8 cellular contexts compared by ENCODE assay signal in genomic region chr3:196711838-196712513, GRCh38. TPM values are rescaled to one million over a fixed set of nuclear protein-coding genes. Genes with fewer than 3 reads are reported as not detected.
DNase-seq lines count a peak whose midpoint lies in the region; TF ChIP-seq lines count a peak whose summit lies in the region.

Gene CEP19, minus strand, starts transcription at chr3:196712250. Its CDS starts 3,593 bp downstream, at chr3:196708657.
Gene PIGX, plus strand, starts transcription at chr3:196712377.

- H4K20me1 ChIP-seq in neural progenitor cell (ENCODE audit: low read depth) = no peaks in the 10 kb centered on the region

- CTCF ChIA-PET in RWPE1 (lab: Yijun Ruan, JAX) = interaction anchor here (0.7 kb wide), 1 partner anchor 96 kb away, joined by 6 read pairs; no protein-coding TSS in a partner anchor

- H2AFZ ChIP-seq in neural progenitor cell (replicated peaks) = peak within 1 kb of the TSS; percentile 94

- H3K79me2 ChIP-seq in neural progenitor cell (ENCODE audit: low read depth) = peaks cover 8% of the 10 kb centered on the region

- no peaks in the 10 kb centered on the region for H3K9me3 Mint-ChIP-seq in neural progenitor cell

- H3K9me3 ChIP-seq in neural progenitor cell (ENCODE audit: low read depth) (no peaks in the 10 kb centered on the region), stomach smooth muscle (ENCODE audit: control insufficient read depth in 2 of 2, low read length in 2 of 2) (no peaks in the 10 kb centered on the region)

- POLR2A ChIA-PET in RWPE1 (lab: Yijun Ruan, JAX; ENCODE audit: low non-redundant PET) = interaction anchor here (0.6 to 1.5 kb wide), 2 partner anchors 28 to 183 kb away, joined by 5 to 9 read pairs; partner anchors contain the start of gene PAK2

- H3K4me3 Mint-ChIP-seq in neural progenitor cell = peak within 1 kb of the TSS; percentile 98

- peak within 1 kb of the TSS; percentile 90 for H3K27ac ChIP-seq in RWPE1
- H3K27ac ChIP-seq in neural progenitor cell = no peak within 1 kb of the TSS
- peak within 1 kb of the TSS; percentile 80 for H3K27ac ChIP-seq in stomach smooth muscle (ENCODE audit: low read length)

- peak within 1 kb of the TSS; percentile 40 for H3K9ac ChIP-seq in neural progenitor cell
- H3K9ac ChIP-seq in stomach smooth muscle (ENCODE audit: low read length in 2 of 2) = peak within 1 kb of the TSS; percentile 84 to 85

- H3K36me3 ChIP-seq in neural progenitor cell (no peaks in the 10 kb centered on the region), stomach smooth muscle (ENCODE audit: control insufficient read depth in 2 of 2, insufficient read depth in 2 of 2, low read length in 2 of 2) (no peaks in the 10 kb centered on the region)

- peak within 1 kb of the TSS; percentile 34 for H3K27ac Mint-ChIP-seq in neural progenitor cell

- peaks cover 6% of the 10 kb centered on the region for H3K27me3 Mint-ChIP-seq in neural progenitor cell (ENCODE audit: insufficient read depth, low read depth)

- H3K4me3 ChIP-seq in fibroblast of villous mesenchyme (ENCODE audit: low read depth, low read length) (peak within 1 kb of the TSS; percentile 95), neural progenitor cell (peak within 1 kb of the TSS; percentile 75), stomach smooth muscle (ENCODE audit: low read length in 2 of 2) (peak within 1 kb of the TSS; percentile 91 to 93)

- TF ChIP-seq CTCF in RWPE1 (conservative IDR thresholded peaks at IDR 0.05; ENCODE audit: low read depth) (no peak), fibroblast of villous mesenchyme (IDR thresholded peaks at IDR 0.05; ENCODE audit: insufficient read depth, low read depth, low read length) (no peak), neural progenitor cell (IDR thresholded peaks at IDR 0.05) (no peak)

- peak; percentile 76 for DNase-seq in ELF-1 (ENCODE audit: low read depth, low spot score)
- peak; percentile 63 for DNase-seq in H4 (ENCODE audit: low spot score)
- peak; percentile 88 for DNase-seq in LoVo (ENCODE audit: low spot score)
- peak; percentile 91 for DNase-seq in RWPE1 (ENCODE audit: low spot score)
- peak; percentile 95 for DNase-seq in activated effector memory CD4-positive, alpha-beta T cell treated with anti-CD3 and anti-CD28 coated beads, Interleukin-2, amount 50 U/mL, for 16 hours
- DNase-seq in fibroblast of villous mesenchyme (ENCODE audit: low read depth) = peak; percentile 91
- DNase-seq in neural progenitor cell (ENCODE audit: low spot score) = peak; percentile 89

- H3K4me1 ChIP-seq in neural progenitor cell = peaks cover 2% of the 10 kb centered on the region
- H3K4me1 ChIP-seq in stomach smooth muscle (ENCODE audit: control insufficient read depth, insufficient read depth, low read length) = peaks cover 16% of the 10 kb centered on the region

- peaks cover 9% of the 10 kb centered on the region for H3K27me3 ChIP-seq in neural progenitor cell
- no peaks in the 10 kb centered on the region for H3K27me3 ChIP-seq in stomach smooth muscle (ENCODE audit: control insufficient read depth in 1 of 2, insufficient read depth in 2 of 2, low read length in 2 of 2)

- peaks cover 8% of the 10 kb centered on the region for H3K36me3 Mint-ChIP-seq in neural progenitor cell

- peaks cover 17% of the 10 kb centered on the region for H3F3A ChIP-seq in neural progenitor cell (ENCODE audit: low read depth)

- peak within 1 kb of the TSS; percentile 84 for H3K4me2 ChIP-seq in neural progenitor cell

- H3K4me1 Mint-ChIP-seq in neural progenitor cell = peaks cover 22% of the 10 kb centered on the region

RNA-seq across cellular contexts. Expression of gene CEP19, which starts in this region (rescaled TPM):
- 5.4 and 6.2 TPM in 2 replicates for total RNA-seq in H4 (2014; rRNA removed; shearing (Covaris generic))
- total RNA-seq in fibroblast of villous mesenchyme = 1.6 and 5.2 TPM in 2 replicates
- 7.0 and 7.7 TPM in 2 replicates for total RNA-seq in neural progenitor cell (ENCODE audit: low replicate concordance)

RNA-seq across cellular contexts. Expression of gene PIGX, which starts in this region (rescaled TPM):
- 34.1 and 57.3 TPM in 2 replicates for total RNA-seq in H4 (2014; rRNA removed; shearing (Covaris generic))
- 18.0 and 31.1 TPM in 2 replicates for total RNA-seq in fibroblast of villous mesenchyme
- total RNA-seq in neural progenitor cell (ENCODE audit: low replicate concordance) = 35.5 and 61.4 TPM in 2 replicates
